ENCODE assay signal across 1 cellular context in the genomic region with DNA sequence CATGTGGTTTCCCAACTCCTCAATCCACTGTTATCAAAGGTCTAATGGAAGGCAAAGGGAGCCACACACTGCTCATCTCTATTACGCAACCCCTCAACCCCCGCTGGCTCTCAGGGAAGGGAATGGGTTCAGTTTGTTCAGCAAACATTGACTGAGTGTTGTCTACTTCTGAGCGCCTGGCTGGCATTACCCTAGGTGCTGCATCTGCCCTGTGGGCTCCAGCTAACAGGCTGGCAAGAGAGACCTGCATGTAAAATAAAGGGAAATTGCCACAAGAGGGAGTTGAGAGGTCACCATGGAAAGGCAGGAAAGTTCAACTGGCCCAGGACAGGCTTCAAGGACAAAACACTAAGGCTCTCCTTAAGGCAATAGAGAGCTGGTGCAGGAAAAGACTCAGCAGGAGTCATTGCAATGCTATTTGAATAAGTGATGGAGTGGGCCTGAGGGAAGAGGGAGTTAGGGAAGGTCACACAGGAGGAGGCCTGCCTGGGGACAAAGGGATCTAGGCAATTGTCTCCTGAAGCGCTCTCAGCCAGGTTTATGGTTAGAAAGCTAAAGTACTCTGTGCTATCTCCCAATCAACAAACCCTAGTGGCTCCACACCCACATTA.
TF ChIP-seq lines count a peak whose summit lies in the region.

No MANE protein-coding gene starts in this region.

TF ChIP-seq in HepG2, 621 proteins besides CTCF, POLR2A, EP300 and RAD21 (continued from another document and continues in another):
- TF ChIP-seq TFE3 (CRISPR knock-in tag; IDR thresholded peaks at IDR 0.05) = peak; percentile 60; the same call in 1 of the 2 replicates
- no peak for TF ChIP-seq ZUFSP (CRISPR knock-in tag; IDR thresholded peaks at IDR 0.05; ENCODE audit: borderline replicate concordance)
- TF ChIP-seq HHEX (CRISPR knock-in tag; IDR thresholded peaks at IDR 0.05) = peak; percentile 37; the same call in 1 of the 2 replicates
- TF ChIP-seq NAIF1 (CRISPR knock-in tag; IDR thresholded peaks at IDR 0.05; ENCODE audit: borderline replicate concordance) = no peak
- no peak for TF ChIP-seq HBP1 (CRISPR knock-in tag; IDR thresholded peaks at IDR 0.05; ENCODE audit: low read depth)
- TF ChIP-seq, protein P1, sequence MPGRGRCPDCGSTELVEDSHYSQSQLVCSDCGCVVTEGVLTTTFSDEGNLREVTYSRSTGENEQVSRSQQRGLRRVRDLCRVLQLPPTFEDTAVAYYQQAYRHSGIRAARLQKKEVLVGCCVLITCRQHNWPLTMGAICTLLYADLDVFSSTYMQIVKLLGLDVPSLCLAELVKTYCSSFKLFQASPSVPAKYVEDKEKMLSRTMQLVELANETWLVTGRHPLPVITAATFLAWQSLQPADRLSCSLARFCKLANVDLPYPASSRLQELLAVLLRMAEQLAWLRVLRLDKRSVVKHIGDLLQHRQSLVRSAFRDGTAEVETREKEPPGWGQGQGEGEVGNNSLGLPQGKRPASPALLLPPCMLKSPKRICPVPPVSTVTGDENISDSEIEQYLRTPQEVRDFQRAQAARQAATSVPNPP (CRISPR knock-in tag; IDR thresholded peaks at IDR 0.05) = no peak
- TF ChIP-seq, protein P2, sequence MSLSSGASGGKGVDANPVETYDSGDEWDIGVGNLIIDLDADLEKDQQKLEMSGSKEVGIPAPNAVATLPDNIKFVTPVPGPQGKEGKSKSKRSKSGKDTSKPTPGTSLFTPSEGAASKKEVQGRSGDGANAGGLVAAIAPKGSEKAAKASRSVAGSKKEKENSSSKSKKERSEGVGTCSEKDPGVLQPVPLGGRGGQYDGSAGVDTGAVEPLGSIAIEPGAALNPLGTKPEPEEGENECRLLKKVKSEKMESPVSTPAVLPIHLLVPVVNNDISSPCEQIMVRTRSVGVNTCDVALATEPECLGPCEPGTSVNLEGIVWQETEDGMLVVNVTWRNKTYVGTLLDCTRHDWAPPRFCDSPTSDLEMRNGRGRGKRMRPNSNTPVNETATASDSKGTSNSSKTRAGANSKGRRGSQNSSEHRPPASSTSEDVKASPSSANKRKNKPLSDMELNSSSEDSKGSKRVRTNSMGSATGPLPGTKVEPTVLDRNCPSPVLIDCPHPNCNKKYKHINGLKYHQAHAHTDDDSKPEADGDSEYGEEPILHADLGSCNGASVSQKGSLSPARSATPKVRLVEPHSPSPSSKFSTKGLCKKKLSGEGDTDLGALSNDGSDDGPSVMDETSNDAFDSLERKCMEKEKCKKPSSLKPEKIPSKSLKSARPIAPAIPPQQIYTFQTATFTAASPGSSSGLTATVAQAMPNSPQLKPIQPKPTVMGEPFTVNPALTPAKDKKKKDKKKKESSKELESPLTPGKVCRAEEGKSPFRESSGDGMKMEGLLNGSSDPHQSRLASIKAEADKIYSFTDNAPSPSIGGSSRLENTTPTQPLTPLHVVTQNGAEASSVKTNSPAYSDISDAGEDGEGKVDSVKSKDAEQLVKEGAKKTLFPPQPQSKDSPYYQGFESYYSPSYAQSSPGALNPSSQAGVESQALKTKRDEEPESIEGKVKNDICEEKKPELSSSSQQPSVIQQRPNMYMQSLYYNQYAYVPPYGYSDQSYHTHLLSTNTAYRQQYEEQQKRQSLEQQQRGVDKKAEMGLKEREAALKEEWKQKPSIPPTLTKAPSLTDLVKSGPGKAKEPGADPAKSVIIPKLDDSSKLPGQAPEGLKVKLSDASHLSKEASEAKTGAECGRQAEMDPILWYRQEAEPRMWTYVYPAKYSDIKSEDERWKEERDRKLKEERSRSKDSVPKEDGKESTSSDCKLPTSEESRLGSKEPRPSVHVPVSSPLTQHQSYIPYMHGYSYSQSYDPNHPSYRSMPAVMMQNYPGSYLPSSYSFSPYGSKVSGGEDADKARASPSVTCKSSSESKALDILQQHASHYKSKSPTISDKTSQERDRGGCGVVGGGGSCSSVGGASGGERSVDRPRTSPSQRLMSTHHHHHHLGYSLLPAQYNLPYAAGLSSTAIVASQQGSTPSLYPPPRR (CRISPR knock-in tag; IDR thresholded peaks at IDR 0.05; ENCODE audit: borderline replicate concordance) = no peak; the same call in 1 of the 2 replicates
- peak; percentile 100 for TF ChIP-seq ZNF232 (CRISPR knock-in tag; IDR thresholded peaks at IDR 0.05; ENCODE audit: borderline replicate concordance)
- TF ChIP-seq KLF16 (CRISPR knock-in tag; IDR thresholded peaks at IDR 0.05) = no peak; a peak in 1 of 4 replicates
- no peak for TF ChIP-seq KLF12 (CRISPR knock-in tag; IDR thresholded peaks at IDR 0.05; ENCODE audit: borderline replicate concordance)
- TF ChIP-seq ZNF484 (CRISPR knock-in tag; IDR thresholded peaks at IDR 0.05; ENCODE audit: borderline replicate concordance, low read depth) = no peak
- no peak for TF ChIP-seq NONO (IDR thresholded peaks at IDR 0.05)
- peak; percentile 84 for TF ChIP-seq NONO (CRISPR knock-in tag; conservative IDR thresholded peaks at IDR 0.05)
- TF ChIP-seq POGZ (CRISPR knock-in tag; IDR thresholded peaks at IDR 0.05) = peak; percentile 27; the same call in 1 of the 2 replicates
- TF ChIP-seq TOE1 (CRISPR knock-in tag; IDR thresholded peaks at IDR 0.05) = no peak
- no peak for TF ChIP-seq CENPBD1 (CRISPR knock-in tag; IDR thresholded peaks at IDR 0.05; ENCODE audit: borderline replicate concordance, low read depth)
- no peak for TF ChIP-seq ZNF615 (CRISPR knock-in tag; IDR thresholded peaks at IDR 0.05; ENCODE audit: borderline replicate concordance)
- TF ChIP-seq NR2F2 (IDR thresholded peaks at IDR 0.05; ENCODE audit: borderline replicate concordance, low read depth) = 0 out of 2 replicates have a peak, but pooled peaks have one; percentile 59
- TF ChIP-seq BORCS8-MEF2B (CRISPR knock-in tag; IDR thresholded peaks at IDR 0.05) = peak; percentile 30; the same call in 1 of the 2 replicates
- TF ChIP-seq BCLAF1 (IDR thresholded peaks at IDR 0.05) = no peak
- peak; percentile 74 for TF ChIP-seq NCOA2 (CRISPR knock-in tag; IDR thresholded peaks at IDR 0.05)
- TF ChIP-seq MIER3 (CRISPR knock-in tag; IDR thresholded peaks at IDR 0.05; ENCODE audit: borderline replicate concordance) = 0 out of 2 replicates have a peak, but pooled peaks have one; percentile 64
- TF ChIP-seq ZFY (CRISPR knock-in tag; IDR thresholded peaks at IDR 0.05) = no peak
- TF ChIP-seq TRIM24 (CRISPR knock-in tag; IDR thresholded peaks at IDR 0.05) = no peak
- TF ChIP-seq, protein P3, sequence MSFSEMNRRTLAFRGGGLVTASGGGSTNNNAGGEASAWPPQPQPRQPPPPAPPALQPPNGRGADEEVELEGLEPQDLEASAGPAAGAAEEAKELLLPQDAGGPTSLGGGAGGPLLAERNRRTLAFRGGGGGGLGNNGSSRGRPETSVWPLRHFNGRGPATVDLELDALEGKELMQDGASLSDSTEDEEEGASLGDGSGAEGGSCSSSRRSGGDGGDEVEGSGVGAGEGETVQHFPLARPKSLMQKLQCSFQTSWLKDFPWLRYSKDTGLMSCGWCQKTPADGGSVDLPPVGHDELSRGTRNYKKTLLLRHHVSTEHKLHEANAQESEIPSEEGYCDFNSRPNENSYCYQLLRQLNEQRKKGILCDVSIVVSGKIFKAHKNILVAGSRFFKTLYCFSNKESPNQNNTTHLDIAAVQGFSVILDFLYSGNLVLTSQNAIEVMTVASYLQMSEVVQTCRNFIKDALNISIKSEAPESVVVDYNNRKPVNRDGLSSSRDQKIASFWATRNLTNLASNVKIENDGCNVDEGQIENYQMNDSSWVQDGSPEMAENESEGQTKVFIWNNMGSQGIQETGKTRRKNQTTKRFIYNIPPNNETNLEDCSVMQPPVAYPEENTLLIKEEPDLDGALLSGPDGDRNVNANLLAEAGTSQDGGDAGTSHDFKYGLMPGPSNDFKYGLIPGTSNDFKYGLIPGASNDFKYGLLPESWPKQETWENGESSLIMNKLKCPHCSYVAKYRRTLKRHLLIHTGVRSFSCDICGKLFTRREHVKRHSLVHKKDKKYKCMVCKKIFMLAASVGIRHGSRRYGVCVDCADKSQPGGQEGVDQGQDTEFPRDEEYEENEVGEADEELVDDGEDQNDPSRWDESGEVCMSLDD (CRISPR knock-in tag; IDR thresholded peaks at IDR 0.05; ENCODE audit: borderline replicate concordance) = no peak
- no peak for TF ChIP-seq SP5 (CRISPR knock-in tag; IDR thresholded peaks at IDR 0.05; ENCODE audit: borderline replicate concordance, low read depth)
- no peak for TF ChIP-seq ZNF280B (CRISPR knock-in tag; IDR thresholded peaks at IDR 0.05; ENCODE audit: borderline replicate concordance)
- TF ChIP-seq ZBTB7A (CRISPR knock-in tag; IDR thresholded peaks at IDR 0.05) = no peak
- peak; percentile 65; the same call in 1 of the 2 replicates for TF ChIP-seq KDM2A (CRISPR knock-in tag; IDR thresholded peaks at IDR 0.05; ENCODE audit: borderline replicate concordance, low read depth)
